Comparison of ENCODE assay signal across 17 cellular contexts in the genomic region with DNA sequence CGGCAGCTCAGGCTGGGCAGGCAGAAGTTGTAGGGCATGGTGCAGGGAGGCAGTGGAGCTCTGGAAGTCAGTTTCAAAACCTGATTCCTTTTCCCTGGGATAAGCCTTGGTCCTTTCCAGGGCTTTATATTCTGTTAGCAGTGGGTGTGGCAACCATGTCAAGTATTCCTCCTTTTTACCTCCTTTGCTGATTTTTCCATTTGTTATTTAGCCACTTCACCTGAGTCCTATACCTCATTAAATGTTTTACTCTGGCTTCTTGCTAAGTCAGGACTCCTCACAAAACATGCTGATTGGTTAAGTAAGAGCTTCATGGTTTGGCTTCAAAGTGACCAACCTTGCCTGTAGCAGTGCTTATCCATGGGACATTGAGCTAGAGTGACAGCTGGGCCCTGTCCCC. TPM values are rescaled to one million over a fixed set of nuclear protein-coding genes. Genes with fewer than 3 reads are reported as not detected.
DNase-seq lines count a peak whose midpoint lies in the region; ATAC-seq and TF ChIP-seq lines count a peak whose summit lies in the region.
"Had no signal": no experiment of that assay in that cellular context is flagged by ENCODE, and none has a peak within 500 bp of the region (broad histone marks: within the 10 kb centered on the region; RNA-seq: fewer than 3 reads in every experiment).

TSS of gene KRT33B (minus strand) at position 101 of the 400 bp plus-strand sequence. CDS start at position 38, 63 bp downstream.

- H3K36me3 ChIP-seq in IMR-90 (ENCODE audit: control insufficient read depth, insufficient read depth, low read length) (no peaks in the 10 kb centered on the region), endodermal cell (ENCODE audit: control insufficient read depth, insufficient read depth, low read length) (no peaks in the 10 kb centered on the region), suprapubic skin (no peaks in the 10 kb centered on the region), mesendoderm (ENCODE audit: control insufficient read depth, insufficient read depth, low read length) (no peaks in the 10 kb centered on the region)
- H3K36me3 ChIP-seq: BE2C had no signal

- H3K9me3 Mint-ChIP-seq in endodermal cell = no peaks in the 10 kb centered on the region
- H3K9me3 Mint-ChIP-seq: GM23338 had no signal

- CTCF ChIA-PET in IMR-90 (lab: Yijun Ruan, JAX) = no interaction called here

- no CpG with 5 or more reads among the region's 1 CpG for WGBS in IMR-90 (ENCODE audit: extremely low coverage in 2 of 2, insufficient read length in 1 of 2), 2 experiments
- 92 to 100% methylated on average over 1 of the region's 1 CpG for WGBS in endodermal cell (ENCODE audit: insufficient coverage in 1 of 2, insufficient read length in 1 of 2), 2 experiments
- 100% methylated on average over 1 of the region's 1 CpG for WGBS in suprapubic skin
- WGBS in mesendoderm (ENCODE audit: extremely low coverage, insufficient coverage, low lambda C conversion rate) = no CpG with 5 or more reads among the region's 1 CpG

- DNase-seq in IMR-90 (no peak), endodermal cell (peak; percentile 18), suprapubic skin (ENCODE audit: low spot score in 2 of 2) (no peak), amygdala (lab: John Stamatoyannopoulos, UW) (no peak), middle frontal gyrus (ENCODE audit: extremely low spot score, low spot score) (no peak), mesendoderm (no peak)
- DNase-seq: ACHN; BE2C; C1 segment of cervical spinal cord; CD4-positive, CD25-positive, alpha-beta regulatory T cell; DMS153; DMS79; GDM1; HCEC 1CT had no signal

- H3K27ac ChIP-seq in IMR-90 (ENCODE audit: insufficient read depth, low read length) = no peak within 1 kb of the TSS
- H3K27ac ChIP-seq in endodermal cell (ENCODE audit: low read depth, low read length) = no peak within 1 kb of the TSS
- no peak within 1 kb of the TSS for H3K27ac ChIP-seq in suprapubic skin
- no peak within 1 kb of the TSS for H3K27ac ChIP-seq in mesendoderm (ENCODE audit: low read depth, low read length)

- H4K8ac ChIP-seq in IMR-90 (ENCODE audit: low read depth in 2 of 2, low read length in 2 of 2) (0 out of 4 replicates have a peak within 1 kb of the TSS, but pooled peaks of 1 of the 2 experiments have one; percentile 3), mesendoderm (ENCODE audit: low read depth, low read length) (no peak within 1 kb of the TSS)

- H3K56ac ChIP-seq in IMR-90 (ENCODE audit: extremely low read depth, insufficient read depth, low read length) = no peak within 1 kb of the TSS
- no peak within 1 kb of the TSS for H3K56ac ChIP-seq in mesendoderm (ENCODE audit: low read length)

- peak within 1 kb of the TSS; percentile 58; the same call in 1 of the 2 replicates for H2BK20ac ChIP-seq in IMR-90 (ENCODE audit: low read depth, low read length)

- no peaks in the 10 kb centered on the region for H3K27me3 Mint-ChIP-seq in endodermal cell (ENCODE audit: insufficient read depth)

- no peak within 1 kb of the TSS for H3K4me3 Mint-ChIP-seq in endodermal cell
- H3K4me3 Mint-ChIP-seq: CD4-positive, CD25-positive, alpha-beta regulatory T cell; GM23338 had no signal

- TF ChIP-seq CTCF in IMR-90 (conservative IDR thresholded peaks at IDR 0.05; ENCODE audit: low read depth, low read length) = no peak
- TF ChIP-seq CTCF in endodermal cell (conservative IDR thresholded peaks at IDR 0.05) = no peak
- TF ChIP-seq CTCF in suprapubic skin (IDR thresholded peaks at IDR 0.05) = no peak

- POLR2A ChIA-PET in IMR-90 (lab: Charles Lee; ENCODE audit: unreplicated experiment) = no interaction called here

- H3K18ac ChIP-seq in IMR-90 (ENCODE audit: low read depth, low read length) = no peak within 1 kb of the TSS; the same call in 1 of the 2 replicates
- no peak within 1 kb of the TSS for H3K18ac ChIP-seq in mesendoderm (ENCODE audit: low read length)

- no peak for ATAC-seq in IMR-90 (ENCODE audit: low read depth)
- ATAC-seq: GM23338, HepG2 had no signal

- no peak within 1 kb of the TSS for H3K14ac ChIP-seq in IMR-90 (replicated peaks; ENCODE audit: low read depth, low read length)

- H3K4me1 ChIP-seq in IMR-90 (ENCODE audit: control insufficient read depth, insufficient read depth, low read length) = peaks cover 8% of the 10 kb centered on the region; the same call in 1 of the 2 replicates
- no peaks in the 10 kb centered on the region for H3K4me1 ChIP-seq in endodermal cell (ENCODE audit: control insufficient read depth, insufficient read depth, low read length)
- no peaks in the 10 kb centered on the region for H3K4me1 ChIP-seq in suprapubic skin
- no peaks in the 10 kb centered on the region for H3K4me1 ChIP-seq in mesendoderm (ENCODE audit: control insufficient read depth, low read depth, low read length)
- H3K4me1 ChIP-seq: BE2C had no signal

- H2BK5ac ChIP-seq in IMR-90 (ENCODE audit: low read depth, low read length, poor library complexity, severe bottlenecking) (no peak within 1 kb of the TSS), mesendoderm (ENCODE audit: low read length) (no peak within 1 kb of the TSS)

- H3K36me3 Mint-ChIP-seq in endodermal cell (ENCODE audit: low read depth) = no peaks in the 10 kb centered on the region
- H3K36me3 Mint-ChIP-seq: CD4-positive, CD25-positive, alpha-beta regulatory T cell had no signal

- no peak within 1 kb of the TSS for H4K5ac ChIP-seq in IMR-90 (ENCODE audit: low read depth, low read length)
- H4K5ac ChIP-seq in mesendoderm (ENCODE audit: low read length) = no peak within 1 kb of the TSS

- H3K27me3 ChIP-seq in IMR-90 (ENCODE audit: control insufficient read depth, insufficient read depth, low read length) = no peaks in the 10 kb centered on the region
- no peaks in the 10 kb centered on the region for H3K27me3 ChIP-seq in endodermal cell (ENCODE audit: control insufficient read depth, insufficient read depth, low read length, poor library complexity, severe bottlenecking)
- H3K27me3 ChIP-seq in suprapubic skin = peaks cover 4% of the 10 kb centered on the region
- H3K27me3 ChIP-seq in mesendoderm (ENCODE audit: insufficient read depth, low read length, poor library complexity) = no peaks in the 10 kb centered on the region
- H3K27me3 ChIP-seq: BE2C had no signal

- H3K4me1 Mint-ChIP-seq in endodermal cell = no peaks in the 10 kb centered on the region
- H3K4me1 Mint-ChIP-seq: GM23338 had no signal

- H3K4me3 ChIP-seq in IMR-90 (ENCODE audit: insufficient read depth, low read depth, low read length) (no peak within 1 kb of the TSS), endodermal cell (ENCODE audit: low read length) (no peak within 1 kb of the TSS), suprapubic skin (no peak within 1 kb of the TSS), mesendoderm (ENCODE audit: low read length) (no peak within 1 kb of the TSS)
- H3K4me3 ChIP-seq: GM23338 had no signal

- H3K9ac ChIP-seq in IMR-90 (ENCODE audit: low read depth, low read length) = no peak within 1 kb of the TSS
- no peak within 1 kb of the TSS for H3K9ac ChIP-seq in endodermal cell (ENCODE audit: extremely low read depth, low read length, poor library complexity, severe bottlenecking)
- no peak within 1 kb of the TSS for H3K9ac ChIP-seq in mesendoderm (ENCODE audit: low read length)

- peaks cover 4% of the 10 kb centered on the region; the same call in 1 of the 2 replicates for H3K9me3 ChIP-seq in IMR-90 (ENCODE audit: control insufficient read depth, insufficient read depth, low read length)
- peaks cover 3% of the 10 kb centered on the region for H3K9me3 ChIP-seq in endodermal cell (ENCODE audit: control insufficient read depth, low read length)
- no peaks in the 10 kb centered on the region for H3K9me3 ChIP-seq in suprapubic skin
- H3K9me3 ChIP-seq: BE2C had no signal

- H4K91ac ChIP-seq in IMR-90 (ENCODE audit: insufficient read depth, low read depth, low read length) = 0 out of 2 replicates have a peak within 1 kb of the TSS, but pooled peaks have one; percentile 39

- no TSS peak for BruUV-seq in IMR-90 (replicated peaks; lab: Mats Ljungman, UMichigan)

- dilution Hi-C loops in IMR-90 (cut with HindIII; ENCODE audit: low sequenced_read_pairs, unreplicated experiment) = no loop called here

- H3K27ac Mint-ChIP-seq in endodermal cell = no peak within 1 kb of the TSS
- H3K27ac Mint-ChIP-seq: CD4-positive, CD25-positive, alpha-beta regulatory T cell; GM23338 had no signal

- 0 out of 2 replicates have a peak within 1 kb of the TSS, but pooled peaks have one; percentile 52 for H2AK5ac ChIP-seq in IMR-90 (ENCODE audit: low read depth, low read length)
- no peak within 1 kb of the TSS for H2AK5ac ChIP-seq in mesendoderm (ENCODE audit: low read length)

- intact Hi-C loops in IMR-90 (cut with micrococcal nuclease) = no loop called here

- H2BK15ac ChIP-seq in IMR-90 (ENCODE audit: low read depth, low read length) (peak within 1 kb of the TSS; percentile 46; the same call in 2 of the 3 replicates), mesendoderm (replicated peaks; ENCODE audit: low read depth) (no peak within 1 kb of the TSS)

- H3K23ac ChIP-seq in IMR-90 (ENCODE audit: low read depth, low read length) (no peak within 1 kb of the TSS), mesendoderm (ENCODE audit: low read length) (no peak within 1 kb of the TSS)

- TF ChIP-seq POLR2A in IMR-90 (IDR thresholded peaks at IDR 0.05; ENCODE audit: low read depth, low read length) = no peak
- TF ChIP-seq POLR2A in suprapubic skin (IDR thresholded peaks at IDR 0.05) = no peak

- no peak for TF ChIP-seq EP300 in suprapubic skin (IDR thresholded peaks at IDR 0.05)

- in situ Hi-C loops in IMR-90 (cut with MboI; ENCODE audit: low sequenced_read_pairs) = loop anchor here (10.0 kb wide), 1 partner anchor 55 kb away; the partner anchor contains the start of gene KRTAP17-1

- H3K9me1 ChIP-seq in IMR-90 (ENCODE audit: insufficient read depth, low read length) = no peaks in the 10 kb centered on the region

- H3K4me2 ChIP-seq in IMR-90 (ENCODE audit: low read depth, low read length) (no peak within 1 kb of the TSS), mesendoderm (ENCODE audit: low read length) (no peak within 1 kb of the TSS)
- H3K4me2 ChIP-seq: GM23338 had no signal

- H3K79me1 ChIP-seq in IMR-90 (ENCODE audit: low read depth in 1 of 2, low read length in 2 of 2) (no peaks in the 10 kb centered on the region), mesendoderm (ENCODE audit: low read length) (no peaks in the 10 kb centered on the region)

- no peaks in the 10 kb centered on the region for H3K79me2 ChIP-seq in mesendoderm (ENCODE audit: control insufficient read depth, insufficient read depth, low read length)

- H2AFZ ChIP-seq in IMR-90 (replicated peaks; ENCODE audit: low read length, poor library complexity) = no peak within 1 kb of the TSS
- H2AFZ ChIP-seq: GM23338 had no signal

- H4K20me1 ChIP-seq in IMR-90 (ENCODE audit: insufficient read depth, low read length) = no peaks in the 10 kb centered on the region

- no peak within 1 kb of the TSS; the same call in 1 of the 2 replicates for H2BK120ac ChIP-seq in IMR-90 (ENCODE audit: low read depth, low read length)
- H2BK120ac ChIP-seq in mesendoderm (ENCODE audit: low read depth, low read length) = no peak within 1 kb of the TSS

- H2AK9ac ChIP-seq in IMR-90 (replicated peaks; ENCODE audit: low read depth, low read length, poor library complexity) = no peak within 1 kb of the TSS

- no peak for TF ChIP-seq RAD21 in IMR-90 (IDR thresholded peaks at IDR 0.05; ENCODE audit: low read length)

- H3K4ac ChIP-seq in IMR-90 (ENCODE audit: low read depth, low read length) (no peak within 1 kb of the TSS; the same call in 1 of the 2 replicates), mesendoderm (ENCODE audit: low read depth, low read length) (no peak within 1 kb of the TSS)

RNA-seq across cellular contexts. Expression of gene KRT33B, which starts in this region (rescaled TPM):
- total RNA-seq in IMR-90 (2012; rRNA removed) (0.18 and 0.28 TPM in 2 replicates), endodermal cell (not detected), suprapubic skin (100 to 1,000 TPM in 1 of 4 donors, 10 to 100 TPM in 2, not detected in 1; 10.7 to 194 (median 27.9) TPM)
- polyA plus RNA-seq in IMR-90 (2012; rRNA removed) = 0.14 and 0.22 TPM in 2 replicates
- polyA plus RNA-seq in IMR-90 (2012; cell fraction: cytosol; rRNA removed) = 0.19 and 0.22 TPM in 2 replicates
- polyA plus RNA-seq in IMR-90 (2012; cell fraction: nucleus; rRNA removed; ENCODE audit: low replicate concordance) = 0.25 TPM in 1 of 2 replicates, not detected in the other
- polyA plus RNA-seq in endodermal cell (2013, experiment 1 of 2) = not detected
- polyA plus RNA-seq in endodermal cell (2013, experiment 2 of 2) = not detected
- polyA plus RNA-seq in mesendoderm (2013, experiment 1 of 2) = not detected
- polyA plus RNA-seq in mesendoderm (2013, experiment 2 of 2) = not detected
- total RNA-seq: CD4-positive, CD25-positive, alpha-beta regulatory T cell; Daoy; GM23338; HepG2 had no signal
- polyA plus RNA-seq: CD4-positive, CD25-positive, alpha-beta regulatory T cell; GM23338; HepG2 had no signal

Comparison
In these comparisons a context has a peak if more than half of its experiments do, and no peak if none do; other contexts are left out.
1. Peak in DNase-seq in endodermal cell; RNA of the gene not detected or under 1 TPM.